ENCODE assay signal across 8 cellular contexts in the genomic region with DNA sequence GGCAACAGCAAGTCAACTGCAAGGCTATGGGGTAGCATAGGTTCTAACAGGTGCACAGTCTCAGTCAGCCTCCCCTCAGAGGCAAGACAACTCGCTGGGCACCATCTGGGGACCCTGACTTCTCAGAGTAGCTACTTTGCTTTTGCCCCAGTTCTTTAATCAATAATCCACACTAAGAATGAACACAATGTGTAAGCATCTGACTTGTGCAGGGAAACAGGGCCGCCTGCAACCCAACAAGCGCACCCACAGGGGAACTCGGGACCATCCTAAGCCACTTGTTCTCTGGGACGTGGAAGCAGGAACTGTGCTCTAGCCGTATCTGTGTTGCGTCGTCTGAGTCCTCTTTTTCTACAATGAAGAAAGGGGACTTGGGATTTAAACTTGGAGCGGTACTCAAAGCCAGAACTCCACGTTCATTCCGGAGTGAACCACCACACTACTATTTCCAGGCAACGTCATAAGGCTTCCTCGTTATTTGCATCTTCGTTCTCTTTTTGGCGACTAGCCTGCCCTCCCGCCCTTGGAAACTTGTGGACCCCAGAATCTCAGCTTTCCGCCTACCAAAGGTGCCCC. TPM values are rescaled to one million over a fixed set of nuclear protein-coding genes. Genes with fewer than 3 reads are reported as not detected.
DNase-seq lines count a peak whose midpoint lies in the region; ATAC-seq and TF ChIP-seq lines count a peak whose summit lies in the region.

No MANE protein-coding gene starts in this region.

- peak overlapping the region; percentile 93 for H3K27ac Mint-ChIP-seq in type B pancreatic cell

- no peaks in the 10 kb centered on the region for H3K27me3 ChIP-seq in duodenal mucosa (ENCODE audit: control insufficient read depth in 1 of 2, insufficient read depth in 2 of 2, low read length in 2 of 2)

- H3K27me3 Mint-ChIP-seq in activated T-cell treated with anti-CD3 and anti-CD28 coated beads, Interleukin-2, amount 50 U/mL, for 4 hours (ENCODE audit: low read depth): peaks cover 15% of the 10 kb centered on the region
- no peaks in the 10 kb centered on the region for H3K27me3 Mint-ChIP-seq in type B pancreatic cell

- no peak for ATAC-seq in activated T-cell treated with anti-CD3 and anti-CD28 coated beads, Interleukin-2, amount 50 U/mL, for 4 hours
- ATAC-seq in mucosa of descending colon (no peak), HG02973 (IDR thresholded peaks at IDR 0.05; ENCODE audit: unreplicated experiment) (no peak), HG03571 (IDR thresholded peaks at IDR 0.05; ENCODE audit: unreplicated experiment) (no peak)

- no peak for DNase-seq in activated T-cell treated with anti-CD3 and anti-CD28 coated beads, Interleukin-2, amount 50 U/mL, for 4 hours
- no peak for DNase-seq in activated T-cell treated with anti-CD3 and anti-CD28 coated beads, Interleukin-2, amount 50 U/mL, for 1 hour
- DNase-seq in mucosa of descending colon: peak in 1 of 3 donors; percentile 37
- no peak for DNase-seq in type B pancreatic cell (ENCODE audit: extremely low spot score, unreplicated experiment)
- no peak for DNase-seq in HuH-7.5 (ENCODE audit: low spot score)

- H3K9ac ChIP-seq in duodenal mucosa (ENCODE audit: low read depth in 1 of 2, low read length in 2 of 2): peak overlapping the region; percentile 58 to 87

- H3K4me3 ChIP-seq in duodenal mucosa (ENCODE audit: low read depth in 1 of 2, low read length in 2 of 2) (peak overlapping the region; percentile 87 to 92), mucosa of descending colon (peak overlapping the region; percentile 82)

- H3K36me3 Mint-ChIP-seq in activated T-cell treated with anti-CD3 and anti-CD28 coated beads, Interleukin-2, amount 50 U/mL, for 4 hours (ENCODE audit: insufficient read depth): peaks cover 2% of the 10 kb centered on the region
- H3K36me3 Mint-ChIP-seq in type B pancreatic cell: no peaks in the 10 kb centered on the region

- H3K4me1 ChIP-seq in duodenal mucosa (ENCODE audit: control insufficient read depth in 1 of 2, insufficient read depth in 2 of 2, low read length in 2 of 2) (peaks cover 13 to 37% of the 10 kb centered on the region in 2 donors), mucosa of descending colon (ENCODE audit: low read depth) (peaks cover 12% of the 10 kb centered on the region)

- TF ChIP-seq CTCF in mucosa of descending colon (IDR thresholded peaks at IDR 0.05): no peak
- no peak for TF ChIP-seq CTCF in type B pancreatic cell (conservative IDR thresholded peaks at IDR 0.05)

- H3K36me3 ChIP-seq in duodenal mucosa (ENCODE audit: control insufficient read depth in 1 of 2, insufficient read depth in 2 of 2, low read length in 2 of 2): no peaks in the 10 kb centered on the region
- no peaks in the 10 kb centered on the region for H3K36me3 ChIP-seq in mucosa of descending colon (ENCODE audit: low read depth)

- H3K9me3 ChIP-seq in duodenal mucosa (ENCODE audit: control insufficient read depth in 1 of 2, low read length in 2 of 2): no peaks in the 10 kb centered on the region
- no peaks in the 10 kb centered on the region for H3K9me3 ChIP-seq in mucosa of descending colon

- intact Hi-C loops in mucosa of descending colon (cut with DNase I, micrococcal nuclease): no loop called here

- H3K9me3 Mint-ChIP-seq in activated T-cell treated with anti-CD3 and anti-CD28 coated beads, Interleukin-2, amount 50 U/mL, for 4 hours: no peaks in the 10 kb centered on the region
- H3K9me3 Mint-ChIP-seq in type B pancreatic cell: no peaks in the 10 kb centered on the region

- peak overlapping the region; percentile 90 for H3K4me3 Mint-ChIP-seq in activated T-cell treated with anti-CD3 and anti-CD28 coated beads, Interleukin-2, amount 50 U/mL, for 4 hours
- peak overlapping the region; percentile 97 for H3K4me3 Mint-ChIP-seq in type B pancreatic cell

- peaks cover 12% of the 10 kb centered on the region for H3K4me1 Mint-ChIP-seq in activated T-cell treated with anti-CD3 and anti-CD28 coated beads, Interleukin-2, amount 50 U/mL, for 4 hours (ENCODE audit: low read depth)
- H3K4me1 Mint-ChIP-seq in type B pancreatic cell (ENCODE audit: unreplicated experiment): peaks cover 19% of the 10 kb centered on the region

- peak overlapping the region; percentile 70 for H3K27ac ChIP-seq in duodenal mucosa (ENCODE audit: low read depth, low read length)

RNA-seq across cellular contexts. Expression of a gene that starts 1.8 kb away (rescaled TPM):
- under 1 TPM; 0.45 to 0.96 (median 0.57) TPM for total RNA-seq in activated T-cell treated with anti-CD3 and anti-CD28 coated beads, Interleukin-2, amount 50 U/mL, for 4 hours
- total RNA-seq in mucosa of descending colon (10 to 100 TPM; 34.6 to 57.5 (median 41.7) TPM), type B pancreatic cell (ENCODE audit: low replicate concordance) (15.4 and 27.5 TPM in 2 replicates)

RNA-seq across cellular contexts. Expression of a gene that starts 3.7 kb away (rescaled TPM):
- total RNA-seq in activated T-cell treated with anti-CD3 and anti-CD28 coated beads, Interleukin-2, amount 50 U/mL, for 4 hours: not detected
- total RNA-seq in mucosa of descending colon: not detected
- total RNA-seq in type B pancreatic cell (ENCODE audit: low replicate concordance): not detected in 2 replicates

RNA-seq across cellular contexts. Expression of a gene that starts 45.5 kb away (rescaled TPM):
- 1 to 10 TPM; 4.2 to 7.0 (median 5.0) TPM for total RNA-seq in activated T-cell treated with anti-CD3 and anti-CD28 coated beads, Interleukin-2, amount 50 U/mL, for 4 hours
- 10 to 100 TPM; 12.5 to 20.5 (median 14.6) TPM for total RNA-seq in mucosa of descending colon
- 15.1 and 18.7 TPM in 2 replicates for total RNA-seq in type B pancreatic cell (ENCODE audit: low replicate concordance)
